Comparison of ENCODE assay signal across 1 cellular context in the genomic region with DNA sequence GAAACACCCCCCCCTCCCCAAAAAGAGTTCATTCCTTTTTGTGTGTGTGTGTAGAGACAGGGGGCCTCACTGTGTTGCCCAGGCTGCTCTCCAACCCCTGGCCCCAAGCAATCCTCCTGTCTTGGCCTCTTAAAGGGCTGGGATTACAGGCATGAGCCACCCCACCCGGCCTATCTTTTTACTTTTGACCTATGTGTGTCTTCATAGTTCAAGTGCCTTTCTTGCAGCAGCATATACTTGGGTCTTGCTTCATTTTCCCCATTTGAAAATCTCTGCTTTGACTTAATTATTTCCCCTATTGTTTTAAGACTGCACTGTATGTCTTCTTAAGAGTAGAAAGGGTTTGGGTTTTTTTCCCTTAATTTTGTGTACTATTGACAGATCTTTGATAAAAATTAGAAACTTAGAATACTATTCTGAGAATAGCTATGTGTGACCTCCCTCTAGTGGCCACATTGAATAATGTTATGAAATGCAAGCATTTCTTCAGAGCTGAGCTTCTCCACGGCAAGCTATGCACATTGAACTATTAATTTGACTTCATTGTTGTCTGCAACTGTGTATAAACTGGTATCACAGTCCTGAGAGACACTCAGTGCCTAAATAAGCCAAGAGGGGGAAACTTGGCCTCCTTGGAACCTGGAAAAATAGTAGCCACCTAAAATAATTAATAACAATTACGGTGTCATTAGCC.
TF ChIP-seq lines count a peak whose summit lies in the region.

No MANE protein-coding gene starts in this region.

TF ChIP-seq in Ishikawa, 13 proteins besides CTCF, POLR2A, EP300 and RAD21 (continued from another document):
- TF ChIP-seq, protein P1, sequence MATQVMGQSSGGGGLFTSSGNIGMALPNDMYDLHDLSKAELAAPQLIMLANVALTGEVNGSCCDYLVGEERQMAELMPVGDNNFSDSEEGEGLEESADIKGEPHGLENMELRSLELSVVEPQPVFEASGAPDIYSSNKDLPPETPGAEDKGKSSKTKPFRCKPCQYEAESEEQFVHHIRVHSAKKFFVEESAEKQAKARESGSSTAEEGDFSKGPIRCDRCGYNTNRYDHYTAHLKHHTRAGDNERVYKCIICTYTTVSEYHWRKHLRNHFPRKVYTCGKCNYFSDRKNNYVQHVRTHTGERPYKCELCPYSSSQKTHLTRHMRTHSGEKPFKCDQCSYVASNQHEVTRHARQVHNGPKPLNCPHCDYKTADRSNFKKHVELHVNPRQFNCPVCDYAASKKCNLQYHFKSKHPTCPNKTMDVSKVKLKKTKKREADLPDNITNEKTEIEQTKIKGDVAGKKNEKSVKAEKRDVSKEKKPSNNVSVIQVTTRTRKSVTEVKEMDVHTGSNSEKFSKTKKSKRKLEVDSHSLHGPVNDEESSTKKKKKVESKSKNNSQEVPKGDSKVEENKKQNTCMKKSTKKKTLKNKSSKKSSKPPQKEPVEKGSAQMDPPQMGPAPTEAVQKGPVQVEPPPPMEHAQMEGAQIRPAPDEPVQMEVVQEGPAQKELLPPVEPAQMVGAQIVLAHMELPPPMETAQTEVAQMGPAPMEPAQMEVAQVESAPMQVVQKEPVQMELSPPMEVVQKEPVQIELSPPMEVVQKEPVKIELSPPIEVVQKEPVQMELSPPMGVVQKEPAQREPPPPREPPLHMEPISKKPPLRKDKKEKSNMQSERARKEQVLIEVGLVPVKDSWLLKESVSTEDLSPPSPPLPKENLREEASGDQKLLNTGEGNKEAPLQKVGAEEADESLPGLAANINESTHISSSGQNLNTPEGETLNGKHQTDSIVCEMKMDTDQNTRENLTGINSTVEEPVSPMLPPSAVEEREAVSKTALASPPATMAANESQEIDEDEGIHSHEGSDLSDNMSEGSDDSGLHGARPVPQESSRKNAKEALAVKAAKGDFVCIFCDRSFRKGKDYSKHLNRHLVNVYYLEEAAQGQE (IDR thresholded peaks at IDR 0.05; ENCODE audit: low read depth), result no peak
- TF ChIP-seq, protein P2, sequence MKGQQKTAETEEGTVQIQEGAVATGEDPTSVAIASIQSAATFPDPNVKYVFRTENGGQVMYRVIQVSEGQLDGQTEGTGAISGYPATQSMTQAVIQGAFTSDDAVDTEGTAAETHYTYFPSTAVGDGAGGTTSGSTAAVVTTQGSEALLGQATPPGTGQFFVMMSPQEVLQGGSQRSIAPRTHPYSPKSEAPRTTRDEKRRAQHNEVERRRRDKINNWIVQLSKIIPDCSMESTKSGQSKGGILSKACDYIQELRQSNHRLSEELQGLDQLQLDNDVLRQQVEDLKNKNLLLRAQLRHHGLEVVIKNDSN (IDR thresholded peaks at IDR 0.05), result no peak
- no peak for TF ChIP-seq ZBTB7A (IDR thresholded peaks at IDR 0.05; ENCODE audit: low read depth)
- no peak for TF ChIP-seq TAF1 (IDR thresholded peaks at IDR 0.05; ENCODE audit: low read depth)
- TF ChIP-seq TEAD4 (IDR thresholded peaks at IDR 0.05), result no peak
- TF ChIP-seq CEBPB (IDR thresholded peaks at IDR 0.05), result no peak
- TF ChIP-seq YY1 (IDR thresholded peaks at IDR 0.05; ENCODE audit: low read depth), result no peak
- no peak for TF ChIP-seq CREB1 (IDR thresholded peaks at IDR 0.05; ENCODE audit: low read depth)
- no peak for TF ChIP-seq NFIC (IDR thresholded peaks at IDR 0.05)
- TF ChIP-seq, protein P3, sequence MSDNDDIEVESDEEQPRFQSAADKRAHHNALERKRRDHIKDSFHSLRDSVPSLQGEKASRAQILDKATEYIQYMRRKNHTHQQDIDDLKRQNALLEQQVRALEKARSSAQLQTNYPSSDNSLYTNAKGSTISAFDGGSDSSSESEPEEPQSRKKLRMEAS (IDR thresholded peaks at IDR 0.05), result no peak
- no peak for TF ChIP-seq EGR1 (IDR thresholded peaks at IDR 0.05)
